In the genomic region with DNA sequence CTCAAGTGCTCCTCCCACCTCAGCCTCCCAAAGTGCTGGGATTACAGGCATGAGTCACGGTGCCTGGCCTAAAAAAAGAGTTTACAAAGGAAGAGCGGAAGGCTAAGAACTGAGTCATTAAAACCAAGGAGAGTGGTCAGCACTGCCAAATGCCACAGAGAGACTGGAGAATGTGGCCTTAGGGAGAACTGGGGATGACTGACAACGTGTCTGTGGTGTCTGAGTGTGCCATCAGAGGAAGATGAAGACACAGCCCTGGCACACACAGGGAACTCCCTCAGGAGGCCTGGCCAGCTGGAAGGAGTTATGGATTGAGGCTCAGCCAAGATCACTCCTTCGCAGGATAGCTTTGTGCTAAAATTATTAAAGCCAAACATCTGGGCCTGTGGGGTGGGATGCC, we compare ENCODE assay signal across 1 cellular context.
TF ChIP-seq lines count a peak whose summit lies in the region.

No MANE protein-coding gene starts in this region.

TF ChIP-seq in HepG2, 621 proteins besides CTCF, POLR2A, EP300 and RAD21:
- TF ChIP-seq FOSL2 (CRISPR knock-in tag; IDR thresholded peaks at IDR 0.05), result peak; percentile 32; the same call in 1 of the 2 replicates
- no peak for TF ChIP-seq HMG20A (CRISPR knock-in tag; IDR thresholded peaks at IDR 0.05; ENCODE audit: borderline replicate concordance)
